ENCODE assay signal across 8 cellular contexts in genomic region chr17:42067371-42068180, GRCh38. TPM values are rescaled to one million over a fixed set of nuclear protein-coding genes. Genes with fewer than 3 reads are reported as not detected.
A peak's percentile ranks its signal among the peaks of the same experiment; 100 is the strongest.
DNase-seq lines count a peak whose midpoint lies in the region; ATAC-seq, FAIRE-seq and TF ChIP-seq lines count a peak whose summit lies in the region.

No MANE protein-coding gene starts in this region.

- H3K36me3 Mint-ChIP-seq in activated T-helper 2 cell treated with anti-CD3 and anti-CD28 coated beads, Interferon-gamma antibody, Interleukin-2, Interleukin-4, amounts not matched to agents 10 μg/mL and 5 μg/mL and 100 μg/mL, durations not matched to agents 14 hours and 24 hours and 36 hours (ENCODE audit: low read depth), result no peaks in the 10 kb centered on the region

- TF ChIP-seq CTCF in AG09309 (IDR thresholded peaks at IDR 0.05; ENCODE audit: control insufficient read depth, insufficient read depth, low read depth, low read length, missing control alignments) (peak; percentile 90), GM20000 (IDR thresholded peaks at IDR 0.05; ENCODE audit: extremely low read depth, missing control alignments) (peak; percentile 79)

- H3K27ac ChIP-seq in aorta (ENCODE audit: low read depth in 1 of 2, low read length in 2 of 2), result no peak overlapping the region

- DNase-seq in AG09309 (ENCODE audit: low read depth) (no peak), GM20000 (ENCODE audit: low spot score) (peak; percentile 79), RCC 7860 (ENCODE audit: low spot score) (peak; percentile 12), glomerular visceral epithelial cell (ENCODE audit: extremely low spot score) (peak; percentile 50), posterior vena cava (ENCODE audit: low spot score) (peak; percentile 88), aorta (peak; percentile 67 to 89)
- peak; percentile 58 for DNase-seq in activated T-helper 2 cell treated with anti-CD3 and anti-CD28 coated beads, Interferon-gamma antibody, Interleukin-2, Interleukin-4, amounts not matched to agents 10 μg/mL and 5 μg/mL and 100 μg/mL, durations not matched to agents 14 hours and 24 hours and 36 hours (ENCODE audit: low spot score)

- H3K9me3 ChIP-seq in aorta (ENCODE audit: control insufficient read depth, low read length), result no peaks in the 10 kb centered on the region

- no peak overlapping the region for H3K4me3 Mint-ChIP-seq in activated T-helper 2 cell treated with anti-CD3 and anti-CD28 coated beads, Interferon-gamma antibody, Interleukin-2, Interleukin-4, amounts not matched to agents 10 μg/mL and 5 μg/mL and 100 μg/mL, durations not matched to agents 14 hours and 24 hours and 36 hours (ENCODE audit: low read depth)

- FAIRE-seq in RCC 7860 (lab: Jason Lieb, UNC), result no peak

- H3K4me1 ChIP-seq in aorta (ENCODE audit: control insufficient read depth in 1 of 2, insufficient read depth in 2 of 2, low read length in 2 of 2), result no peaks in the 10 kb centered on the region

- H3K27ac Mint-ChIP-seq in activated T-helper 2 cell treated with anti-CD3 and anti-CD28 coated beads, Interferon-gamma antibody, Interleukin-2, Interleukin-4, amounts not matched to agents 10 μg/mL and 5 μg/mL and 100 μg/mL, durations not matched to agents 14 hours and 24 hours and 36 hours, result no peak overlapping the region

- H3K4me1 Mint-ChIP-seq in activated T-helper 2 cell treated with anti-CD3 and anti-CD28 coated beads, Interferon-gamma antibody, Interleukin-2, Interleukin-4, amounts not matched to agents 10 μg/mL and 5 μg/mL and 100 μg/mL, durations not matched to agents 14 hours and 24 hours and 36 hours (ENCODE audit: low read depth), result peaks cover 12% of the 10 kb centered on the region

- H3K27me3 ChIP-seq in aorta (ENCODE audit: control insufficient read depth in 1 of 2, insufficient read depth in 2 of 2, low read length in 1 of 2), result no peaks in the 10 kb centered on the region

- intact Hi-C loops in activated T-helper 2 cell treated with anti-CD3 and anti-CD28 coated beads, Interferon-gamma antibody, Interleukin-2, Interleukin-4, amounts not matched to agents 10 μg/mL and 5 μg/mL and 100 μg/mL, durations not matched to agents 14 hours and 24 hours and 36 hours (cut with micrococcal nuclease), result loop anchor here (1.0 to 2.0 kb wide), 3 partner anchors 34 to 49 kb away; no protein-coding TSS in a partner anchor
- intact Hi-C loops in posterior vena cava (cut with DNase I), result loop anchor here in 1 of 2 donors (5.0 kb wide), 1 partner anchor 845 kb away; no protein-coding TSS in a partner anchor
- intact Hi-C loops in aorta (cut with DNase I), result loop anchor here (5.0 kb wide), 2 partner anchors 35 to 50 kb away; no protein-coding TSS in a partner anchor

- H3K36me3 ChIP-seq in aorta (ENCODE audit: control insufficient read depth in 1 of 2, insufficient read depth in 2 of 2, low read length in 1 of 2), result no peaks in the 10 kb centered on the region

- H3K9me3 Mint-ChIP-seq in activated T-helper 2 cell treated with anti-CD3 and anti-CD28 coated beads, Interferon-gamma antibody, Interleukin-2, Interleukin-4, amounts not matched to agents 10 μg/mL and 5 μg/mL and 100 μg/mL, durations not matched to agents 14 hours and 24 hours and 36 hours, result no peaks in the 10 kb centered on the region

- WGBS in aorta, 2 donors, result 45% methylated on average over 14 of the region's 14 CpGs

- no peak overlapping the region for H3K4me3 ChIP-seq in AG09309 (ENCODE audit: control insufficient read depth, low read depth, low read length)
- H3K4me3 ChIP-seq in aorta (ENCODE audit: low read length in 2 of 2), result no peak overlapping the region

- peaks cover 11% of the 10 kb centered on the region for H3K27me3 Mint-ChIP-seq in activated T-helper 2 cell treated with anti-CD3 and anti-CD28 coated beads, Interferon-gamma antibody, Interleukin-2, Interleukin-4, amounts not matched to agents 10 μg/mL and 5 μg/mL and 100 μg/mL, durations not matched to agents 14 hours and 24 hours and 36 hours (ENCODE audit: low read depth)

- ATAC-seq in aorta (ENCODE audit: low FRiP score) (peak; percentile 75), GM21515 (IDR thresholded peaks at IDR 0.05; ENCODE audit: unreplicated experiment) (no peak)

RNA-seq across cellular contexts. Expression of gene C17orf113, which starts 17.2 kb away (rescaled TPM):
- 0.05 and 0.21 TPM in 2 replicates for total RNA-seq in activated T-helper 2 cell treated with anti-CD3 and anti-CD28 coated beads, Interferon-gamma antibody, Interleukin-2, Interleukin-4, amounts not matched to agents 10 μg/mL and 5 μg/mL and 100 μg/mL, durations not matched to agents 14 hours and 24 hours and 36 hours
- total RNA-seq in posterior vena cava, result under 1 TPM; 0.33 to 0.93 TPM
- total RNA-seq in aorta, result under 1 TPM; 0.32 to 0.96 TPM
- polyA plus RNA-seq in aorta, result under 1 TPM; 0.50 to 0.74 TPM

RNA-seq across cellular contexts. Expression of gene ZNF385C, which starts 30.7 kb away (rescaled TPM):
- total RNA-seq in activated T-helper 2 cell treated with anti-CD3 and anti-CD28 coated beads, Interferon-gamma antibody, Interleukin-2, Interleukin-4, amounts not matched to agents 10 μg/mL and 5 μg/mL and 100 μg/mL, durations not matched to agents 14 hours and 24 hours and 36 hours, result 0.16 and 0.28 TPM in 2 replicates
- total RNA-seq in posterior vena cava (under 1 TPM; 0.19 to 0.23 TPM), aorta (not detected)
- under 1 TPM in 1 of 2 donors, not detected in 1; 0.49 TPM for polyA plus RNA-seq in aorta

RNA-seq across cellular contexts. Expression of gene DHX58, which starts 44.9 kb away (rescaled TPM):
- 15.3 and 20.3 TPM in 2 replicates for total RNA-seq in activated T-helper 2 cell treated with anti-CD3 and anti-CD28 coated beads, Interferon-gamma antibody, Interleukin-2, Interleukin-4, amounts not matched to agents 10 μg/mL and 5 μg/mL and 100 μg/mL, durations not matched to agents 14 hours and 24 hours and 36 hours
- total RNA-seq in posterior vena cava (10 to 100 TPM in 1 of 2 donors, 1 to 10 TPM in 1; 9.9 to 13.0 TPM), aorta (10 to 100 TPM; 11.6 to 24.5 TPM)
- polyA plus RNA-seq in aorta, result 10 to 100 TPM in 1 of 2 donors, 1 to 10 TPM in 1; 3.6 to 45.5 TPM

RNA-seq across cellular contexts. Expression of gene NKIRAS2, which starts 47.7 kb away (rescaled TPM):
- 25.8 and 28.2 TPM in 2 replicates for total RNA-seq in activated T-helper 2 cell treated with anti-CD3 and anti-CD28 coated beads, Interferon-gamma antibody, Interleukin-2, Interleukin-4, amounts not matched to agents 10 μg/mL and 5 μg/mL and 100 μg/mL, durations not matched to agents 14 hours and 24 hours and 36 hours
- total RNA-seq in posterior vena cava (10 to 100 TPM; 28.3 TPM), aorta (10 to 100 TPM; 25.3 to 28.5 TPM)
- polyA plus RNA-seq in aorta, result 10 to 100 TPM; 23.0 to 25.3 TPM

RNA-seq across cellular contexts. Expression of gene DNAJC7, which starts 50.3 kb away (rescaled TPM):
- total RNA-seq in activated T-helper 2 cell treated with anti-CD3 and anti-CD28 coated beads, Interferon-gamma antibody, Interleukin-2, Interleukin-4, amounts not matched to agents 10 μg/mL and 5 μg/mL and 100 μg/mL, durations not matched to agents 14 hours and 24 hours and 36 hours, result 103 and 115 TPM in 2 replicates
- 10 to 100 TPM; 57.0 TPM for total RNA-seq in posterior vena cava
- total RNA-seq in aorta, result 10 to 100 TPM; 68.2 to 84.2 TPM
- polyA plus RNA-seq in aorta, result 10 to 100 TPM; 74.3 to 74.4 TPM
